Comparison of ENCODE assay signal across 20 cellular contexts in genomic region chr5:177996660-177997318, GRCh38. TPM values are rescaled to one million over a fixed set of nuclear protein-coding genes. Genes with fewer than 3 reads are reported as not detected.
DNase-seq lines count a peak whose midpoint lies in the region; ATAC-seq and TF ChIP-seq lines count a peak whose summit lies in the region.
"Had no signal": no experiment of that assay in that cellular context is flagged by ENCODE, and none has a peak within 500 bp of the region (broad histone marks: within the 10 kb centered on the region; RNA-seq: fewer than 3 reads in every experiment).

No MANE protein-coding gene starts in this region.

- peaks cover 2% of the 10 kb centered on the region for H3K27me3 Mint-ChIP-seq in neural progenitor cell (ENCODE audit: insufficient read depth, low read depth)

- H3K9ac ChIP-seq in neural progenitor cell = no peak overlapping the region
- H3K9ac ChIP-seq: KMS-11 had no signal

- no peak overlapping the region for H3K4me3 ChIP-seq in NB4 (ENCODE audit: low read depth, low read length)
- no peak overlapping the region for H3K4me3 ChIP-seq in neural progenitor cell
- H3K4me3 ChIP-seq: A549, SK-N-MC had no signal

- H3K4me1 ChIP-seq in neural progenitor cell = peaks cover 6% of the 10 kb centered on the region
- H3K4me1 ChIP-seq: A549 had no signal

- peak; percentile 3 for DNase-seq in GM03348 (ENCODE audit: low spot score)
- DNase-seq in NB4 (ENCODE audit: low read depth) = peak; percentile 15
- peak; percentile 32 for DNase-seq in ecto neural progenitor cell (ENCODE audit: low spot score)
- no peak for DNase-seq in neural progenitor cell (ENCODE audit: low spot score)
- no peak for DNase-seq in midbrain (lab: John Stamatoyannopoulos, UW)
- no peak for DNase-seq in NCI-H2227 treated with DMSO at 0.1 percent for 48 hours (lab: John Stamatoyannopoulos, UW)
- DNase-seq: CD4-positive, CD25-positive, alpha-beta regulatory T cell; DMS79; NCI-H1105 treated with DMSO at 0.1 percent for 48 hours; NCI-H2081; NCI-H2171; NCI-H446; NCI-H526 treated with DMSO at 0.1 percent for 48 hours had no signal

- TF ChIP-seq POLR2A in NB4 (IDR thresholded peaks at IDR 0.05; ENCODE audit: extremely low read depth, insufficient read length) = no peak

- H3K4me3 Mint-ChIP-seq in neural progenitor cell = no peak overlapping the region
- H3K4me3 Mint-ChIP-seq: CD4-positive, CD25-positive, alpha-beta regulatory T cell had no signal

- TF ChIP-seq CTCF in NB4 (IDR thresholded peaks at IDR 0.05; ENCODE audit: low read depth, low read length) = no peak
- TF ChIP-seq CTCF in neural progenitor cell (IDR thresholded peaks at IDR 0.05) = no peak

- H2AFZ ChIP-seq in neural progenitor cell (replicated peaks) = no peak overlapping the region

- H3K79me2 ChIP-seq in neural progenitor cell (ENCODE audit: low read depth) = no peaks in the 10 kb centered on the region

- no peak overlapping the region for H3K4me2 ChIP-seq in neural progenitor cell
- H3K4me2 ChIP-seq: A549, KMS-11 had no signal

- no peaks in the 10 kb centered on the region for H3K9me3 Mint-ChIP-seq in neural progenitor cell

- H3K9me3 ChIP-seq in neural progenitor cell (ENCODE audit: low read depth) = no peaks in the 10 kb centered on the region
- H3K9me3 ChIP-seq: A549 had no signal

- H3K36me3 ChIP-seq in neural progenitor cell = no peaks in the 10 kb centered on the region

- peaks cover 6% of the 10 kb centered on the region for H3K4me1 Mint-ChIP-seq in neural progenitor cell
- H3K4me1 Mint-ChIP-seq: CD4-positive, CD25-positive, alpha-beta regulatory T cell had no signal

- H3K27me3 ChIP-seq in neural progenitor cell = no peaks in the 10 kb centered on the region

- no peaks in the 10 kb centered on the region for H3F3A ChIP-seq in neural progenitor cell (ENCODE audit: low read depth)

- peak overlapping the region; percentile 57 for H3K27ac Mint-ChIP-seq in neural progenitor cell

- no peak for ATAC-seq in HG03280 (IDR thresholded peaks at IDR 0.05; ENCODE audit: unreplicated experiment)
- ATAC-seq: Right ventricle myocardium inferior had no signal

- H3K27ac ChIP-seq in neural progenitor cell = no peak overlapping the region
- H3K27ac ChIP-seq: A549, KMS-11, SK-N-MC had no signal

- H3K36me3 Mint-ChIP-seq in neural progenitor cell = no peaks in the 10 kb centered on the region
- H3K36me3 Mint-ChIP-seq: CD4-positive, CD25-positive, alpha-beta regulatory T cell had no signal

- no peaks in the 10 kb centered on the region for H4K20me1 ChIP-seq in neural progenitor cell (ENCODE audit: low read depth)

RNA-seq across cellular contexts. Expression of gene PROP1, which starts 0.7 kb away (rescaled TPM):
- total RNA-seq in neural progenitor cell (ENCODE audit: low replicate concordance) = not detected in 2 replicates
- total RNA-seq: CD4-positive, CD25-positive, alpha-beta regulatory T cell; H7; HT1080; Right ventricle myocardium inferior had no signal

Comparison
In these comparisons a context has a peak if more than half of its experiments do, and no peak if none do; other contexts are left out.
1. DNase-seq: peak in GM03348 (single experiment), NB4 (single experiment) and ecto neural progenitor cell (single experiment); none in neural progenitor cell (single experiment), midbrain (single experiment) and NCI-H2227 treated with DMSO at 0.1 percent for 48 hours (single experiment).